21 cellular contexts compared by ENCODE assay signal in the genomic region with DNA sequence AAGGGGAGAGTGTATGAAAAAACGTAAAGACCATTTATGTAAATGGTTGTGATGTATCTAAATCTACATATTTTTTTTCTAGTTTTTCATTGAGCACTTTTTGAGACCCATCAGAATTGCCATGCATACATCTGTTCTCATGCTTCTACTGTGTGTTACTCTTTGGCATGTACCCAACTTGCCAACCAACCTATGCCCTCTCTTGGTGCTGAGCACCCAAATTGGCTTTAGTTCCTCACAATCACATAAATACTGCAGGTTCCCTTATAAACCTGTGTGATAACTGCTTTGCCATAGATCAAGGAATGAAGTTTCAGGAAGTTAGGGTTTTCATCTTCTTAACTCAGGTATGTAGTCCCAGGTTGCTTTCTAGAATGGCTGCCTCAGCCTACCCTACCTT. TPM values are rescaled to one million over a fixed set of nuclear protein-coding genes. Genes with fewer than 3 reads are reported as not detected.
"Had no signal": no experiment of that assay in that cellular context is flagged by ENCODE, and none has a peak within 500 bp of the region (broad histone marks: within the 10 kb centered on the region; RNA-seq: fewer than 3 reads in every experiment).

No MANE protein-coding gene starts in this region.

- DNase-seq: IMR-90, Kasumi-1, MM.1S, NCI-H1092 treated with DMSO at 0.1 percent for 48 hours, NCI-H1436, NCI-H187, NCI-H2029, NCI-H2081 treated with DMSO at 0.1 percent for 48 hours, NCI-H2171, NCI-H226, NCI-H446, NCI-H510A, NCI-H524 treated with DMSO at 0.1 percent for 48 hours, NCI-H69, NCI-H774, SHP77, SK-N-SH had no signal

- H3K9ac ChIP-seq: KMS-11, SK-N-SH had no signal

- H3K4me2 ChIP-seq: KMS-11, SK-N-SH had no signal

- H3K9me2 ChIP-seq: SK-N-SH had no signal

- H3K9me3 ChIP-seq: SK-N-SH had no signal

- H3K27ac ChIP-seq: KMS-11, RWPE1 had no signal

- ATAC-seq: Panc1 had no signal

RNA-seq across cellular contexts. Expression of a gene that starts 7.8 kb away (rescaled TPM):
- total RNA-seq: HT-29 had no signal
- polyA plus RNA-seq: SK-N-SH had no signal

RNA-seq across cellular contexts. Expression of a gene that starts 56.3 kb away (rescaled TPM):
- total RNA-seq: HT-29, IMR-90 had no signal
- polyA plus RNA-seq: IMR-90, SK-N-SH had no signal
